Comparison of ENCODE assay signal across 8 cellular contexts in genomic region chr3:48919215-48920138, GRCh38. TPM values are rescaled to one million over a fixed set of nuclear protein-coding genes. Genes with fewer than 3 reads are reported as not detected.
DNase-seq lines count a peak whose midpoint lies in the region; ATAC-seq, FAIRE-seq and TF ChIP-seq lines count a peak whose summit lies in the region.

No MANE protein-coding gene starts in this region.

- POLR2A ChIA-PET in A549 (lab: Yijun Ruan, JAX): interaction anchor here (0.6 to 1.8 kb wide), 9 partner anchors 11 to 1943 kb away, joined by 3 to 8 read pairs (median 4); partner anchors contain the start of genes CELSR3, IP6K2, PRKAR2A and SLC25A20

- TF ChIP-seq EP300 in A549 (IDR thresholded peaks at IDR 0.05): no peak

- H3K9me3 ChIP-seq in A549 (no peaks in the 10 kb centered on the region), parathyroid adenoma (ENCODE audit: control insufficient read depth, low read length) (no peaks in the 10 kb centered on the region), aorta (ENCODE audit: control insufficient read depth, low read length) (no peaks in the 10 kb centered on the region)

- CTCF ChIA-PET in A549 (lab: Yijun Ruan, JAX): interaction anchor here (0.7 to 2.6 kb wide), 7 partner anchors 10 to 205 kb away, joined by 3 to 9 read pairs (median 3); partner anchors contain the start of gene SLC25A20

- intact Hi-C loops in aorta (cut with DNase I): loop anchor here in 1 of 2 donors (5.0 kb wide), 1 partner anchor 72 kb away; the partner anchor contains the start of gene PRKAR2A

- peak overlapping the region; percentile 97 for H3K4me2 ChIP-seq in A549
- H3K4me2 ChIP-seq in parathyroid adenoma (ENCODE audit: low read length): peak overlapping the region; percentile 98

- H3K4me3 ChIP-seq in A549 (peak overlapping the region; percentile 86), parathyroid adenoma (ENCODE audit: low read depth, low read length) (peak overlapping the region; percentile 73), aorta (ENCODE audit: low read length in 2 of 2) (peak overlapping the region; percentile 63 to 86)

- 1% methylated on average over 29 of the region's 54 CpGs for whole genome bisulfite sequencing in A549 (ENCODE audit: missing lambda C conversion rate)
- WGBS in aorta, 2 donors: 1% methylated on average over 54 of the region's 54 CpGs

- peak overlapping the region; percentile 46 for H3K9ac ChIP-seq in parathyroid adenoma

- peak overlapping the region; percentile 73 for H2AFZ ChIP-seq in parathyroid adenoma

- no peak for TF ChIP-seq CTCF in A549 (IDR thresholded peaks at IDR 0.05)
- no peak for TF ChIP-seq CTCF in parathyroid adenoma (IDR thresholded peaks at IDR 0.05)

- DNase-seq in A549 (ENCODE audit: low read depth in 1 of 2, low spot score in 1 of 2) (peak; percentile 56 to 58), RCC 7860 (ENCODE audit: low spot score) (peak; percentile 52), germinal center (ENCODE audit: low spot score) (peak; percentile 63), aorta (peak; percentile 55 to 86)
- DNase-seq in activated effector memory CD4-positive, alpha-beta T cell treated with anti-CD3 and anti-CD28 coated beads, Interleukin-2, amount 50 U/mL, for 16 hours: peak; percentile 83

- no peak for TF ChIP-seq POLR2A in A549 (IDR thresholded peaks at IDR 0.05; ENCODE audit: low read length)

- ATAC-seq in A549 (peak; percentile 64 to 70), GM18858 (IDR thresholded peaks at IDR 0.05; ENCODE audit: unreplicated experiment) (peak; percentile 7), HG03139 (IDR thresholded peaks at IDR 0.05; ENCODE audit: unreplicated experiment) (peak; percentile 10), aorta (ENCODE audit: low FRiP score) (peak; percentile 47)

- TF ChIP-seq RAD21 in A549 (conservative IDR thresholded peaks at IDR 0.05 in 1 of 2, IDR thresholded peaks at IDR 0.05 in 1 of 2): no peak

- H3K27ac ChIP-seq in A549 (peak overlapping the region; percentile 97 to 99), parathyroid adenoma (peak overlapping the region; percentile 92), aorta (ENCODE audit: low read depth in 1 of 2, low read length in 2 of 2) (peak overlapping the region; percentile 46 to 62)

- H3K79me2 ChIP-seq in parathyroid adenoma: peaks cover 19% of the 10 kb centered on the region

- H3K27me3 ChIP-seq in parathyroid adenoma (ENCODE audit: control insufficient read depth, insufficient read depth, low read length): no peaks in the 10 kb centered on the region
- no peaks in the 10 kb centered on the region for H3K27me3 ChIP-seq in aorta (ENCODE audit: control insufficient read depth in 1 of 2, insufficient read depth in 2 of 2, low read length in 1 of 2)

- H3K4me1 ChIP-seq in A549 (0 out of 3 replicates have a peak, but pooled peaks cover 3% of the 10 kb centered on the region), parathyroid adenoma (peaks cover 2% of the 10 kb centered on the region), aorta (ENCODE audit: control insufficient read depth in 1 of 2, insufficient read depth in 2 of 2, low read length in 2 of 2) (no peaks in the 10 kb centered on the region)

- no peaks in the 10 kb centered on the region for H3K36me3 ChIP-seq in parathyroid adenoma (ENCODE audit: control insufficient read depth, insufficient read depth, low read length)
- H3K36me3 ChIP-seq in aorta (ENCODE audit: control insufficient read depth in 1 of 2, insufficient read depth in 2 of 2, low read length in 1 of 2): no peaks in the 10 kb centered on the region

- no peak for FAIRE-seq in A549 (lab: Jason Lieb, UNC)
- FAIRE-seq in RCC 7860 (lab: Jason Lieb, UNC): no peak

TF ChIP-seq in A549, 52 proteins besides CTCF, POLR2A, EP300 and RAD21:
- no peak for TF ChIP-seq MAFK (IDR thresholded peaks at IDR 0.05; ENCODE audit: partially characterized antibody)
- TF ChIP-seq CHD2 (IDR thresholded peaks at IDR 0.05; ENCODE audit: low read length, partially characterized antibody): no peak
- peak; percentile 36; the same call in 1 of the 2 replicates for TF ChIP-seq USF2 (IDR thresholded peaks at IDR 0.05)
- TF ChIP-seq GATA3 (IDR thresholded peaks at IDR 0.05; ENCODE audit: borderline replicate concordance): no peak
- no peak for TF ChIP-seq KDM5A (IDR thresholded peaks at IDR 0.05)
- TF ChIP-seq ZSCAN20 (CRISPR knock-in tag; IDR thresholded peaks at IDR 0.05): no peak
- no peak for TF ChIP-seq HES2 (IDR thresholded peaks at IDR 0.05)
- TF ChIP-seq HOXB5 (CRISPR knock-in tag; IDR thresholded peaks at IDR 0.05): no peak
- 0 out of 2 replicates have a peak, but pooled peaks have one; percentile 42 for TF ChIP-seq HOXA7 (CRISPR knock-in tag; IDR thresholded peaks at IDR 0.05)
- TF ChIP-seq BCL3 (IDR thresholded peaks at IDR 0.05): no peak
- TF ChIP-seq NR3C1 (IDR thresholded peaks at IDR 0.05): no peak
- no peak for TF ChIP-seq MAZ (IDR thresholded peaks at IDR 0.05; ENCODE audit: borderline replicate concordance, low read depth, low read length)
- TF ChIP-seq CBX2 (IDR thresholded peaks at IDR 0.05; ENCODE audit: borderline replicate concordance, low read depth): no peak
- TF ChIP-seq MYC (IDR thresholded peaks at IDR 0.05; ENCODE audit: borderline replicate concordance, low read length): 0 out of 2 replicates have a peak, but pooled peaks have one; percentile 21
- no peak for TF ChIP-seq RARB (CRISPR knock-in tag; IDR thresholded peaks at IDR 0.05)
- TF ChIP-seq EHF (CRISPR knock-in tag; IDR thresholded peaks at IDR 0.05): no peak
- TF ChIP-seq SMC3 (IDR thresholded peaks at IDR 0.05): no peak
- 0 out of 2 replicates have a peak, but pooled peaks have one; percentile 37 for TF ChIP-seq MAX (IDR thresholded peaks at IDR 0.05)
- no peak for TF ChIP-seq TFCP2L1 (CRISPR knock-in tag; IDR thresholded peaks at IDR 0.05)
- no peak for TF ChIP-seq FOSL2 (IDR thresholded peaks at IDR 0.05)
- TF ChIP-seq FOSL2 (CRISPR knock-in tag; IDR thresholded peaks at IDR 0.05): no peak
- TF ChIP-seq FOSB (CRISPR knock-in tag; IDR thresholded peaks at IDR 0.05): 0 out of 2 replicates have a peak, but pooled peaks have one; percentile 22
- no peak for TF ChIP-seq ELK1 (IDR thresholded peaks at IDR 0.05; ENCODE audit: low read depth, low read length)
- no peak for TF ChIP-seq ZNF302 (CRISPR knock-in tag; IDR thresholded peaks at IDR 0.05)
- no peak for TF ChIP-seq CEBPB (IDR thresholded peaks at IDR 0.05)

RNA-seq across cellular contexts. Expression of gene ARIH2, which starts 0.8 kb away (rescaled TPM):
- polyA plus RNA-seq in A549 (2011; rRNA removed) (88.8 and 90.7 TPM in 2 replicates), A549 (2017; fragmentation: RNase III; extraction: RNeasy Plus Mini Kit Qiagen cat#74134 plus additional on column Dnase treatment) (52.4 to 55.1 TPM (median 54.6 TPM) in 3 replicates), aorta (10 to 100 TPM; 50.0 to 51.7 TPM)
- 46.7 and 61.6 TPM in 2 replicates for polyA plus RNA-seq in A549 (2012; cell fraction: cytosol; rRNA removed)
- 49.6 and 56.1 TPM in 2 replicates for polyA plus RNA-seq in A549 (2012; cell fraction: nucleus; rRNA removed)
- 87.1 and 105 TPM in 2 replicates for polyA minus RNA-seq in A549 (2011; rRNA and poly(A)+ RNA removed)
- 10 to 100 TPM; 84.1 to 89.4 TPM for total RNA-seq in aorta

RNA-seq across cellular contexts. Expression of gene SLC25A20, which starts 20.8 kb away (rescaled TPM):
- 22.0 and 22.4 TPM in 2 replicates for polyA plus RNA-seq in A549 (2011; rRNA removed)
- 9.6 and 9.8 TPM in 2 replicates for polyA plus RNA-seq in A549 (2012; cell fraction: cytosol; rRNA removed)
- 4.5 and 6.4 TPM in 2 replicates for polyA plus RNA-seq in A549 (2012; cell fraction: nucleus; rRNA removed)
- polyA plus RNA-seq in A549 (2017; fragmentation: RNase III; extraction: RNeasy Plus Mini Kit Qiagen cat#74134 plus additional on column Dnase treatment): 13.1 to 14.3 TPM (median 13.5 TPM) in 3 replicates
- polyA minus RNA-seq in A549 (2011; rRNA and poly(A)+ RNA removed): 6.6 and 7.0 TPM in 2 replicates
- 10 to 100 TPM; 11.8 to 12.4 TPM for total RNA-seq in aorta
- 10 to 100 TPM; 16.9 to 33.9 TPM for polyA plus RNA-seq in aorta

Comparison
In these comparisons a context has a peak if more than half of its experiments do, and no peak if none do; other contexts are left out.
1. Peak in every context shown above with its lines: DNase-seq, ATAC-seq, H3K4me3 ChIP-seq and H3K27ac ChIP-seq.
2. ATAC-seq: peak in every context shown above with its lines; median percentile 67 in A549; 47 in aorta; 10 in HG03139; 7 in GM18858.